16 cellular contexts compared by ENCODE assay signal in the genomic region with DNA sequence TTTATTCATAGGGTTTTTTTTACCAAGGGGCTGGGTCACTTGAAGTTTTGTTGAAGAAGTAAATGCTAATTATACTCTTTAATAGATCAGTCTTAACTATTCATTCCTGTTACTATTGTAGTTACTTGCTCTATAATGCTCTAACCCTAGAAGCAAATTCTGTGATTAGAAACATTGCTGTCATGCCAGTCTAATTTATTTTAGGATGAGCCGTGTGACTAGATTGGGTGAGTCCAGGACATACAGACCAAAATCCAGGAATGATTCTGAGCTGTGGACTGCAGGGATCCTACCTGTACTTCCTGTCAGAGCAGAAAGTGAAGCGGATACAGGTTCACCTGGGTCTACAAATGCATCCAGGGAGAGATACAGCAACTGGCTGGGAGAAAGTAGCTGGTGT. TPM values are rescaled to one million over a fixed set of nuclear protein-coding genes. Genes with fewer than 3 reads are reported as not detected.
DNase-seq lines count a peak whose midpoint lies in the region; ATAC-seq and TF ChIP-seq lines count a peak whose summit lies in the region.
"Had no signal": no experiment of that assay in that cellular context is flagged by ENCODE, and none has a peak within 500 bp of the region (broad histone marks: within the 10 kb centered on the region; RNA-seq: fewer than 3 reads in every experiment).

No MANE protein-coding gene starts in this region.

- H3K23me2 ChIP-seq in H9 (ENCODE audit: insufficient read length, low read depth, low read length, poor library complexity, severe bottlenecking) = no peaks in the 10 kb centered on the region

- no peak overlapping the region for H3K27ac ChIP-seq in GM23338 (ENCODE audit: low read depth)
- no peak overlapping the region for H3K27ac ChIP-seq in H9 (ENCODE audit: insufficient read length, low read depth, low read length)
- no peak overlapping the region for H3K27ac ChIP-seq in neuronal stem cell (replicated peaks; ENCODE audit: low read length)
- H3K27ac ChIP-seq in colonic mucosa = no peak overlapping the region
- H3K27ac ChIP-seq: GM23248 had no signal

- no peak overlapping the region for H4K91ac ChIP-seq in H9 (ENCODE audit: insufficient read length, low read depth, low read length)
- H4K91ac ChIP-seq in neuronal stem cell (ENCODE audit: low read depth, low read length, poor library complexity) = no peak overlapping the region

- H2BK5ac ChIP-seq in H9 (ENCODE audit: insufficient read length, low read length) (no peak overlapping the region), neuronal stem cell (ENCODE audit: low read length) (no peak overlapping the region)

- H3K23ac ChIP-seq in H9 (ENCODE audit: insufficient read length, low read depth, low read length) = no peak overlapping the region
- no peak overlapping the region for H3K23ac ChIP-seq in neuronal stem cell (ENCODE audit: low read depth, low read length, poor library complexity)

- H3K4me1 ChIP-seq in GM23338 (ENCODE audit: insufficient read depth) = peaks cover 11% of the 10 kb centered on the region; the same call in 1 of the 2 replicates
- H3K4me1 ChIP-seq in H9 (ENCODE audit: insufficient read depth, low read length) = 0 out of 2 replicates have a peak, but pooled peaks cover 5% of the 10 kb centered on the region
- peaks cover 16 to 28% of the 10 kb centered on the region in 2 donors for H3K4me1 ChIP-seq in neuronal stem cell (ENCODE audit: control insufficient read depth in 2 of 2, insufficient read depth in 1 of 2, low read depth in 1 of 2, low read length in 2 of 2)
- H3K4me1 ChIP-seq in colonic mucosa = no peaks in the 10 kb centered on the region
- H3K4me1 ChIP-seq: BE2C had no signal

- H3K9me2 ChIP-seq in GM23338 (ENCODE audit: insufficient read depth) = 0 out of 2 replicates have a peak, but pooled peaks cover 5% of the 10 kb centered on the region

- H3K4me1 Mint-ChIP-seq in GM23338 = peaks cover 10% of the 10 kb centered on the region
- H3K4me1 Mint-ChIP-seq in H9 = peaks cover 3 to 12% of the 10 kb centered on the region in 2 experiments; a peak in 2 of 4 replicates
- H3K4me1 Mint-ChIP-seq: CD8-positive, alpha-beta memory T cell had no signal

- TF ChIP-seq CTCF in GM23338 (conservative IDR thresholded peaks at IDR 0.05; ENCODE audit: low read depth in 2 of 2) = no peak
- no peak for TF ChIP-seq CTCF in H9 (conservative IDR thresholded peaks at IDR 0.05)
- no peak for TF ChIP-seq CTCF in colonic mucosa (IDR thresholded peaks at IDR 0.05)

- no peak overlapping the region for H3K4me3 Mint-ChIP-seq in GM23338
- H3K4me3 Mint-ChIP-seq in H9 = no peak overlapping the region
- H3K4me3 Mint-ChIP-seq: CD4-positive, CD25-positive, alpha-beta regulatory T cell had no signal

- H3K36me3 Mint-ChIP-seq in GM23338 (ENCODE audit: low read depth) (no peaks in the 10 kb centered on the region), H9 (ENCODE audit: insufficient read depth in 1 of 3, low read depth in 3 of 3) (no peaks in the 10 kb centered on the region)
- H3K36me3 Mint-ChIP-seq: CD4-positive, CD25-positive, alpha-beta regulatory T cell; CD8-positive, alpha-beta memory T cell had no signal

- H2BK120ac ChIP-seq in H9 (ENCODE audit: low read depth, low read length, poor library complexity, severe bottlenecking) (no peak overlapping the region), neuronal stem cell (ENCODE audit: low read depth, low read length) (no peak overlapping the region)

- H3K4me3 ChIP-seq in GM23338 = no peak overlapping the region
- no peak overlapping the region for H3K4me3 ChIP-seq in neuronal stem cell (ENCODE audit: low read length in 2 of 2)
- H3K4me3 ChIP-seq in colonic mucosa = no peak overlapping the region
- H3K4me3 ChIP-seq: GM23248 had no signal

- H3K9ac ChIP-seq in H9 (ENCODE audit: extremely low read depth, insufficient read length, low read length) (no peak overlapping the region), neuronal stem cell (ENCODE audit: low read depth, low read length, poor library complexity) (no peak overlapping the region), colonic mucosa (ENCODE audit: low read depth in 2 of 2, low read length in 2 of 2) (no peak overlapping the region)
- H3K9ac ChIP-seq: GM23248 had no signal

- H4K5ac ChIP-seq in H9 (ENCODE audit: insufficient read length, low read depth, low read length) = no peak overlapping the region

- H4K8ac ChIP-seq in H9 (replicated peaks; ENCODE audit: insufficient read length, low read depth, low read length) = no peak overlapping the region
- no peak overlapping the region for H4K8ac ChIP-seq in neuronal stem cell (ENCODE audit: low read depth, low read length)

- H3F3A ChIP-seq in GM23338 (replicated peaks; ENCODE audit: low read depth) = no peaks in the 10 kb centered on the region

- H2BK15ac ChIP-seq in H9 (ENCODE audit: low read depth, low read length) = no peak overlapping the region
- no peak overlapping the region for H2BK15ac ChIP-seq in neuronal stem cell (ENCODE audit: low read length)

- H4K20me1 ChIP-seq in GM23338 (replicated peaks; ENCODE audit: insufficient read depth) (no peaks in the 10 kb centered on the region), H9 (ENCODE audit: control insufficient read depth, insufficient read depth, insufficient read length) (no peaks in the 10 kb centered on the region)

- H3K4me2 ChIP-seq in GM23338 = no peak overlapping the region
- no peak overlapping the region for H3K4me2 ChIP-seq in H9 (ENCODE audit: insufficient read depth, insufficient read length, low read length)
- H3K4me2 ChIP-seq in neuronal stem cell (ENCODE audit: insufficient read depth, low read length, poor library complexity, severe bottlenecking) = no peak overlapping the region

- no peak overlapping the region for H2BK20ac ChIP-seq in H9 (ENCODE audit: low read depth, low read length, poor library complexity, severe bottlenecking)

- H3K9me3 ChIP-seq in H9 (ENCODE audit: control insufficient read depth, low read depth, low read length) (no peaks in the 10 kb centered on the region), neuronal stem cell (replicated peaks in 1 of 2; ENCODE audit: control insufficient read depth in 2 of 2, insufficient read depth in 1 of 2, low read depth in 1 of 2, low read length in 2 of 2) (no peaks in the 10 kb centered on the region), colonic mucosa (no peaks in the 10 kb centered on the region)
- H3K9me3 ChIP-seq: BE2C, Caco-2 had no signal

- ATAC-seq in GM23338 (no peak), left ventricle myocardium superior (peak; percentile 69), HG02763 (IDR thresholded peaks at IDR 0.05; ENCODE audit: unreplicated experiment) (no peak)

- H3K9me3 Mint-ChIP-seq in GM23338 (no peaks in the 10 kb centered on the region), H9 (no peaks in the 10 kb centered on the region)
- H3K9me3 Mint-ChIP-seq: CD8-positive, alpha-beta memory T cell had no signal

- no peak overlapping the region for H2BK12ac ChIP-seq in H9 (ENCODE audit: insufficient read length, low read depth, low read length)
- no peak overlapping the region for H2BK12ac ChIP-seq in neuronal stem cell (ENCODE audit: low read length)

- H3K4ac ChIP-seq in H9 (ENCODE audit: low read depth, low read length) = no peak overlapping the region
- no peak overlapping the region for H3K4ac ChIP-seq in neuronal stem cell (ENCODE audit: low read length)

- H3K27ac Mint-ChIP-seq in GM23338 = no peak overlapping the region
- peak overlapping the region in 1 of 3 experiments; percentile 5; a peak in 1 of 7 replicates for H3K27ac Mint-ChIP-seq in H9
- H3K27ac Mint-ChIP-seq: CD4-positive, CD25-positive, alpha-beta regulatory T cell; CD8-positive, alpha-beta memory T cell had no signal

- no peaks in the 10 kb centered on the region for H3K36me3 ChIP-seq in GM23338 (ENCODE audit: insufficient read depth)
- no peaks in the 10 kb centered on the region for H3K36me3 ChIP-seq in neuronal stem cell (replicated peaks in 1 of 2; ENCODE audit: control insufficient read depth in 2 of 2, insufficient read depth in 2 of 2, low read length in 2 of 2)
- H3K36me3 ChIP-seq in colonic mucosa = no peaks in the 10 kb centered on the region
- H3K36me3 ChIP-seq: BE2C had no signal

- peak overlapping the region; percentile 30; the same call in 1 of the 2 replicates for H2AFZ ChIP-seq in GM23338
- no peak overlapping the region for H2AFZ ChIP-seq in H9 (ENCODE audit: low read length)
- peak overlapping the region; percentile 27 for H2AFZ ChIP-seq in neuronal stem cell (ENCODE audit: low read length)
- H2AFZ ChIP-seq: GM23248 had no signal

- peak overlapping the region; percentile 21 for H3K18ac ChIP-seq in H9 (ENCODE audit: insufficient read length, low read depth, low read length)
- H3K18ac ChIP-seq in neuronal stem cell (ENCODE audit: low read length) = no peak overlapping the region

- no peak overlapping the region for H3T11ph ChIP-seq in H9 (ENCODE audit: low read length)

- no peak overlapping the region for H2AK5ac ChIP-seq in H9 (ENCODE audit: insufficient read length, low read length)
- peak overlapping the region; percentile 21 for H2AK5ac ChIP-seq in neuronal stem cell (ENCODE audit: low read depth, low read length)

- no peaks in the 10 kb centered on the region for H3K27me3 ChIP-seq in GM23338 (ENCODE audit: insufficient read depth)
- H3K27me3 ChIP-seq in H9 (ENCODE audit: insufficient read depth, low read length) = no peaks in the 10 kb centered on the region
- H3K27me3 ChIP-seq in neuronal stem cell (ENCODE audit: control insufficient read depth in 3 of 3, insufficient read depth in 3 of 3, low read depth in 1 of 3, low read length in 3 of 3) = no peaks in the 10 kb centered on the region
- no peaks in the 10 kb centered on the region for H3K27me3 ChIP-seq in colonic mucosa
- H3K27me3 ChIP-seq: BE2C had no signal

- no peak for DNase-seq in GM23338 (ENCODE audit: low spot score)
- DNase-seq in H9 = no peak
- DNase-seq in left ventricle myocardium superior = no peak
- no peak for DNase-seq in neuronal stem cell (ENCODE audit: low spot score)
- no peak for DNase-seq in colonic mucosa
- DNase-seq in COLO829 (ENCODE audit: low spot score) = no peak
- DNase-seq: ACHN; BE2C; C1 segment of cervical spinal cord; Caco-2; CD4-positive, CD25-positive, alpha-beta regulatory T cell; CD8-positive, alpha-beta memory T cell; GM23248; H7 had no signal

- H3K14ac ChIP-seq in H9 (ENCODE audit: insufficient read depth, low read length) = no peak overlapping the region
- no peak overlapping the region for H3K14ac ChIP-seq in neuronal stem cell (ENCODE audit: low read length)

- intact Hi-C loops in left ventricle myocardium superior (cut with micrococcal nuclease) (no loop called here), colonic mucosa (cut with DNase I) (no loop called here)

- H3K27me3 Mint-ChIP-seq in GM23338 (ENCODE audit: insufficient read depth, low read depth, poor library complexity) = no peaks in the 10 kb centered on the region
- H3K27me3 Mint-ChIP-seq in H9 (ENCODE audit: low read depth) = no peaks in the 10 kb centered on the region

- WGBS in H9 (ENCODE audit: extremely low coverage, insufficient read length, low lambda C conversion rate) = no CpG with 5 or more reads among the region's 2 CpGs
- no CpG with 5 or more reads among the region's 2 CpGs for WGBS in neuronal stem cell (ENCODE audit: extremely low coverage in 2 of 2, insufficient read length in 2 of 2, insufficient replicate concordance in 1 of 2), 2 donors

- H3K79me2 ChIP-seq in GM23338 (replicated peaks; ENCODE audit: insufficient read depth) (no peaks in the 10 kb centered on the region), H9 (ENCODE audit: insufficient read depth, low read length) (no peaks in the 10 kb centered on the region)

- H3K79me1 ChIP-seq in H9 (ENCODE audit: insufficient read depth, low read depth, low read length, poor library complexity, severe bottlenecking) = no peaks in the 10 kb centered on the region
- H3K79me1 ChIP-seq in neuronal stem cell (ENCODE audit: low read depth, low read length) = no peaks in the 10 kb centered on the region

- no peak overlapping the region for H3K56ac ChIP-seq in H9 (ENCODE audit: insufficient read length, low read depth, low read length)

RNA-seq across cellular contexts. Expression of a gene that starts 0.8 kb away (rescaled TPM):
- 1.3 TPM in 1 of 2 replicates, not detected in the other for total RNA-seq in GM23338 (2014; rRNA removed; shearing (Covaris generic))
- polyA plus RNA-seq in GM23338 (2016; fragmentation: Nextera tagmentation; extraction: Ambion mirVana) = 0.40 and 0.68 TPM in 2 replicates
- total RNA-seq in H9 (2021) (0.22 TPM in 1 of 2 replicates, not detected in the other), left ventricle myocardium superior (not detected), colonic mucosa (not detected)
- 0.26 TPM for polyA plus RNA-seq in neuronal stem cell (2013, experiment 1 of 2)
- polyA plus RNA-seq in neuronal stem cell (2013, experiment 2 of 2) = 0.28 TPM
- total RNA-seq: Caco-2; CD4-positive, CD25-positive, alpha-beta regulatory T cell; CD8-positive, alpha-beta memory T cell; GM23248; HT-29 had no signal
- polyA plus RNA-seq: CD8-positive, alpha-beta memory T cell had no signal

RNA-seq across cellular contexts. Expression of a gene that starts 53.6 kb away (rescaled TPM):
- not detected in 2 replicates for total RNA-seq in GM23338 (2014; rRNA removed; shearing (Covaris generic))
- not detected in 2 replicates for polyA plus RNA-seq in GM23338 (2016; fragmentation: Nextera tagmentation; extraction: Ambion mirVana)
- total RNA-seq in H9 (2021) (not detected in 2 replicates), left ventricle myocardium superior (not detected), colonic mucosa (not detected)
- 0.04 TPM for polyA plus RNA-seq in neuronal stem cell (2013, experiment 1 of 2)
- polyA plus RNA-seq in neuronal stem cell (2013, experiment 2 of 2) = 0.01 TPM
- total RNA-seq: Caco-2; CD4-positive, CD25-positive, alpha-beta regulatory T cell; CD8-positive, alpha-beta memory T cell; GM23248; H7; HT-29 had no signal
- polyA plus RNA-seq: CD4-positive, CD25-positive, alpha-beta regulatory T cell; CD8-positive, alpha-beta memory T cell; GM23248 had no signal
